Comparison of ENCODE assay signal across 9 cellular contexts in the genomic region with DNA sequence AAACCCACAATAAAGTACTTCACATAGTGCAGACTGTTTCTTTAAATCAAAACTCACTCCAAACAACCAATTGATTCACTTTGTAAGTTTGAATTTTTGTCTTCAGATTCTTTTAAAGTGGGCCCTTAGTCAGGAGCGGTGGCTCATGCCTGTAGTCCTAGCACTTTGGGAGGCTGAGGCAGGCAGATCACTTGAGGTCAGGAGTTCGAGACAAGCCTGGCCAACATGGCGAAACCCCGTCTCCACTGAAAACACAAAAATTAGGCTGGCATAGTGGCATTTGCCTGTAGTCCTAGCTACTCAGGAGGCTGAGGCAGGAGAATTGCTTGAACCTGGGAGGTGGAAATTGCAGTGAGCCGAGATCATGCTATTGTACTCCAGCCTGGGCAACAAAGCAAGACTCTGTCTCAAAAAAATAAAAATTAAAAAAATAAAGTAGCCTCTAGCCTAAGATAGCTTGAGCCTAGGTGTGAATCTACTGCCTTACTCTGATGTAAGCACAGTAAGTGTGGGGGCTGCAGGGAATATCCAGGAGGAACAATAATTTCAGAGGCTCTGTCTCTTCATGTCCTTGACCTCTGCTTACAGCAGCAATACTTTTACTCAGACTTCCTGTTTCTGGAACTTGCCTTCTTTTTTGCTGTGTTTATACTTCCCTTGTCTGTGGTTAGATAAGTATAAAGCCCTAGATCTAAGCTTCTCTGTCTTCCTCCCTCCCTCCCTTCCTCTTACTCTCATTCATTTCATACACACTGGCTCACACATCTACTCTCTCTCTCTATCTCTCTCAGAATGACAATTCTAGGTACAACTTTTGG. TPM values are rescaled to one million over a fixed set of nuclear protein-coding genes. Genes with fewer than 3 reads are reported as not detected.
A peak's percentile ranks its signal among the peaks of the same experiment; 100 is the strongest.
DNase-seq lines count a peak whose midpoint lies in the region; ATAC-seq and TF ChIP-seq lines count a peak whose summit lies in the region.
"Had no signal": no experiment of that assay in that cellular context is flagged by ENCODE, and none has a peak within 500 bp of the region (broad histone marks: within the 10 kb centered on the region; RNA-seq: fewer than 3 reads in every experiment).

TSS of gene IL7R (plus strand) at position 706 of the 818 bp plus-strand sequence. CDS start at position 793, 87 bp downstream.

- no peaks in the 10 kb centered on the region for H3K4me1 ChIP-seq in breast epithelium

- ATAC-seq in GM19463 (IDR thresholded peaks at IDR 0.05; ENCODE audit: unreplicated experiment) (peak; percentile 42), GM18861 (IDR thresholded peaks at IDR 0.05; ENCODE audit: unreplicated experiment) (no peak)

- no peak for TF ChIP-seq CTCF in breast epithelium (IDR thresholded peaks at IDR 0.05)

- no peak within 1 kb of the TSS for H3K27ac ChIP-seq in breast epithelium
- peak within 1 kb of the TSS in 18 of 21 experiments; percentile 4 to 95 (median 48) for H3K27ac ChIP-seq in skin epidermis
- H3K27ac ChIP-seq: cardiac muscle cell had no signal

- no peaks in the 10 kb centered on the region for H3K9me3 ChIP-seq in breast epithelium

- DNase-seq in NCI-H226 (peak; percentile 77), breast epithelium (ENCODE audit: low spot score in 2 of 2) (no peak), NCI-H187 (lab: John Stamatoyannopoulos, UW) (no peak), NCI-H510A treated with DMSO at 0.1 percent for 48 hours (lab: John Stamatoyannopoulos, UW) (no peak), epidermal melanocyte (ENCODE audit: insufficient read length, low spot score) (no peak)

- intact Hi-C loops in breast epithelium (cut with DNase I; ENCODE audit: low total_unique reads): no loop called here

- no peak for TF ChIP-seq POLR2A in breast epithelium (IDR thresholded peaks at IDR 0.05)

- no peaks in the 10 kb centered on the region for H3K27me3 ChIP-seq in breast epithelium
- H3K27me3 ChIP-seq: cardiac muscle cell had no signal

- H3K4me3 ChIP-seq in breast epithelium (peak within 1 kb of the TSS in 1 of 3 donors; percentile 8), skin epidermis (peak within 1 kb of the TSS; percentile 7 to 39 (median 11))
- H3K4me3 ChIP-seq: cardiac muscle cell had no signal

- no peaks in the 10 kb centered on the region for H3K36me3 ChIP-seq in breast epithelium
- H3K36me3 ChIP-seq: cardiac muscle cell had no signal

RNA-seq across cellular contexts. Expression of gene IL7R, which starts in this region (rescaled TPM):
- 10 to 100 TPM; 10.1 to 26.1 (median 16.7) TPM for total RNA-seq in breast epithelium
- total RNA-seq: cardiac muscle cell had no signal

Comparison
In these comparisons a context has a peak if more than half of its experiments do, and no peak if none do; other contexts are left out.
1. H3K27ac ChIP-seq: peak in skin epidermis (18 of 21); none in breast epithelium (0 of 2).